In genomic region chr10:25797888-25798429, GRCh38 we compare ENCODE assay signal across 16 cellular contexts.
A peak's percentile ranks its signal among the peaks of the same experiment; 100 is the strongest.
DNase-seq lines count a peak whose midpoint lies in the region; TF ChIP-seq lines count a peak whose summit lies in the region.
"Had no signal": no experiment of that assay in that cellular context is flagged by ENCODE, and none has a peak within 500 bp of the region (broad histone marks: within the 10 kb centered on the region; RNA-seq: fewer than 3 reads in every experiment).

No MANE protein-coding gene starts in this region.

- TF ChIP-seq CTCF in fibroblast of the aortic adventitia (IDR thresholded peaks at IDR 0.05; ENCODE audit: insufficient read depth, low read length) (no peak), retinal pigment epithelial cell (conservative IDR thresholded peaks at IDR 0.05; ENCODE audit: low read depth, low read length) (no peak), RWPE1 (conservative IDR thresholded peaks at IDR 0.05; ENCODE audit: low read depth) (no peak)

- CTCF ChIA-PET in RWPE1 (lab: Yijun Ruan, JAX), result no interaction called here

- no peak overlapping the region for H3K4me3 ChIP-seq in fibroblast of the aortic adventitia (ENCODE audit: low read depth, low read length)
- no peak overlapping the region for H3K4me3 ChIP-seq in retinal pigment epithelial cell (ENCODE audit: low read length)
- H3K4me3 ChIP-seq: A549 had no signal

- no peak overlapping the region for H3K27ac ChIP-seq in RWPE1
- H3K27ac ChIP-seq: 22Rv1, A549, C4-2B had no signal

- DNase-seq in M059J (ENCODE audit: low read depth) (peak; percentile 30), astrocyte of the hippocampus (ENCODE audit: low read depth, low spot score) (peak; percentile 38), fibroblast of the aortic adventitia (ENCODE audit: low read depth) (peak; percentile 7), retinal pigment epithelial cell (ENCODE audit: low read depth) (peak; percentile 51), NCI-H1417 treated with DMSO at 0.1 percent for 48 hours (lab: John Stamatoyannopoulos, UW) (no peak), DMS79 treated with DMSO at 0.1 percent for 48 hours (lab: John Stamatoyannopoulos, UW) (no peak), RWPE1 (ENCODE audit: low spot score) (no peak)
- DNase-seq: AML-193; CD4-positive, alpha-beta T cell; DMS153; DMS79; GF-D8; H9 had no signal

- POLR2A ChIA-PET in RWPE1 (lab: Yijun Ruan, JAX; ENCODE audit: low non-redundant PET), result no interaction called here

Comparison
In these comparisons a context has a peak if more than half of its experiments do, and no peak if none do; other contexts are left out.
1. DNase-seq: peak in M059J (single experiment), astrocyte of the hippocampus (single experiment), fibroblast of the aortic adventitia (single experiment) and retinal pigment epithelial cell (single experiment); none in NCI-H1417 treated with DMSO at 0.1 percent for 48 hours (single experiment), DMS79 treated with DMSO at 0.1 percent for 48 hours (single experiment) and RWPE1 (single experiment).